ENCODE assay signal across 1 cellular context in the genomic region with DNA sequence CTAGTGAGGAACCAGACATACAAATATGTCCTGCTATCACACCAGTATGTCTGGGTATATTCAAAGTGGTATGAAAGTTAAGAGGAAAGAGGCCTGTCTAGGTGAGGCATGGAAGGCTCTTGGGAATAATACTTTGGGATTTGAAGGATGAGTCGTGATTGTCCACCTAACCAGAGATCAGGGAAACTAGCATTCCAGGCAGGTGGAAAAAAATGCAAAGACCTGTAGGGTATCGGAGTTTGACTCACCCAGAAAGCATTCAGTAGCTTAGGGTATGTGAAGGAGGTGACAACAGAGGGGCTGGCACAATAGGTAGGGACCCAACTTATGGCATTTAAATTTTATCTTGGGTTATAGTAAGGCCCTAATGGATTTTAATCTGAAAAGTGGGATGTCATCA.
TF ChIP-seq lines count a peak whose summit lies in the region.

No MANE protein-coding gene starts in this region.

TF ChIP-seq in IMR-90, 13 proteins besides CTCF, POLR2A, EP300 and RAD21:
- no peak for TF ChIP-seq CEBPB (IDR thresholded peaks at IDR 0.05; ENCODE audit: low read depth, low read length)
- TF ChIP-seq, protein P1, sequence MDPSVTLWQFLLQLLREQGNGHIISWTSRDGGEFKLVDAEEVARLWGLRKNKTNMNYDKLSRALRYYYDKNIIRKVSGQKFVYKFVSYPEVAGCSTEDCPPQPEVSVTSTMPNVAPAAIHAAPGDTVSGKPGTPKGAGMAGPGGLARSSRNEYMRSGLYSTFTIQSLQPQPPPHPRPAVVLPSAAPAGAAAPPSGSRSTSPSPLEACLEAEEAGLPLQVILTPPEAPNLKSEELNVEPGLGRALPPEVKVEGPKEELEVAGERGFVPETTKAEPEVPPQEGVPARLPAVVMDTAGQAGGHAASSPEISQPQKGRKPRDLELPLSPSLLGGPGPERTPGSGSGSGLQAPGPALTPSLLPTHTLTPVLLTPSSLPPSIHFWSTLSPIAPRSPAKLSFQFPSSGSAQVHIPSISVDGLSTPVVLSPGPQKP (IDR thresholded peaks at IDR 0.05; ENCODE audit: borderline replicate concordance, low read depth, low read length), result no peak
- TF ChIP-seq, protein P2, sequence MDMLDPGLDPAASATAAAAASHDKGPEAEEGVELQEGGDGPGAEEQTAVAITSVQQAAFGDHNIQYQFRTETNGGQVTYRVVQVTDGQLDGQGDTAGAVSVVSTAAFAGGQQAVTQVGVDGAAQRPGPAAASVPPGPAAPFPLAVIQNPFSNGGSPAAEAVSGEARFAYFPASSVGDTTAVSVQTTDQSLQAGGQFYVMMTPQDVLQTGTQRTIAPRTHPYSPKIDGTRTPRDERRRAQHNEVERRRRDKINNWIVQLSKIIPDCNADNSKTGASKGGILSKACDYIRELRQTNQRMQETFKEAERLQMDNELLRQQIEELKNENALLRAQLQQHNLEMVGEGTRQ (IDR thresholded peaks at IDR 0.05; ENCODE audit: low read depth, low read length), result no peak
- no peak for TF ChIP-seq MXI1 (IDR thresholded peaks at IDR 0.05; ENCODE audit: borderline replicate concordance, low read depth, low read length)
